In the genomic region with DNA sequence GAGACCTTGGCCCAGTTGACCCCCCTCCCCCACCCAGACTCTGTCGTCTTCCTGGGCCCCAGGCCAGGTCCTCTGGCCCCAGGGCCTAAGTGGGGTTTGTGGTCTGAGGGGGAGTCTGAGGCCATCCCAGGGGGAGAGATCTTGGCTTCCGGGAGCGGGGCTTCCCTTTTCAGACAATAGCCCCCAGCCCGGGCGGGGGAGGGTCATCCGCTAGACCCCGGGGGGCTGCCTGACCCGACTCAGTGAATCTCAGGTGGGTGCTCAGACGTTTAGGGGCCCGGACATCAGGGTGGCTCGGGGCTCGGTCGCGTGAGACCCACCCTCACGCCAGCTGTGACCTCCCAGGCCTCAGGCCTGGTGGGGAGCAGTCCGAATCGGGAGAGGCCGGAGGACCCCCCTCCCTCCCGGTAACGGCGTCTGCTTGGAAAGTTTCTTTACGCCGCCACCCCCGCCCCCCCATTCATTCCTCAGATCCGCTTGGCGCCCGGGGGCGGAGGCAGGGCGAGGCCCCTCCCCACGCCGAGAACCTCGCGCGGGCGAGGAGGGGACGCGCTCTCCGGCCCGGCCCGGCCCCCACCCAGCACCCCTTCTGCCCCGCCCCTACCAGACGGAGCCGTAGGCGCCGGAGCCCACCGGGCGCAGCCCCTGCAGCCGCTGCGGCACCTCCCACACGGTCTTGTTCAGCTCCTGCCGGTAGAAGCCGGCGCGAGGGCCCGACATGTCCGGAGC, we compare ENCODE assay signal across 6 cellular contexts. TPM values are rescaled to one million over a fixed set of nuclear protein-coding genes. Genes with fewer than 3 reads are reported as not detected.
A peak's percentile ranks its signal among the peaks of the same experiment; 100 is the strongest.
DNase-seq lines count a peak whose midpoint lies in the region; ATAC-seq and TF ChIP-seq lines count a peak whose summit lies in the region.

No MANE protein-coding gene starts in this region.

- peaks cover 0 to 10% (median 0%) of the 10 kb centered on the region in 4 donors for H3K27me3 ChIP-seq in esophagus muscularis mucosa

- peaks cover 0 to under 1% (median 0%) of the 10 kb centered on the region in 4 donors for H3K36me3 ChIP-seq in esophagus muscularis mucosa

- TF ChIP-seq CTCF in esophagus muscularis mucosa (IDR thresholded peaks at IDR 0.05) (no peak), progenitor cell of endocrine pancreas (IDR thresholded peaks at IDR 0.05; ENCODE audit: unreplicated experiment) (no peak)

- no peak for TF ChIP-seq POLR2A in esophagus muscularis mucosa (IDR thresholded peaks at IDR 0.05; ENCODE audit: low read depth)

- peak overlapping the region; percentile 65 to 85 (median 72) for H3K27ac ChIP-seq in esophagus muscularis mucosa (replicated peaks in 1 of 4)

- no peak overlapping the region for H3K27ac Mint-ChIP-seq in progenitor cell of endocrine pancreas

- ATAC-seq in GM21381 (IDR thresholded peaks at IDR 0.05; ENCODE audit: unreplicated experiment), result peak; percentile 43

- DNase-seq in T-helper 22 cell (ENCODE audit: low read depth), result peak; percentile 23
- DNase-seq in esophagus muscularis mucosa (ENCODE audit: extremely low spot score), result no peak
- peak; percentile 56 for DNase-seq in stimulated activated CD4-positive, alpha-beta T cell treated with anti-CD3 and anti-CD28 coated beads, Interleukin-4, amount 100 ng/mL, for 1 hour
- DNase-seq in globus pallidus (ENCODE audit: low spot score), result no peak
- no peak for DNase-seq in progenitor cell of endocrine pancreas (ENCODE audit: low spot score, unreplicated experiment)

- H3K9me3 ChIP-seq in esophagus muscularis mucosa, result no peaks in the 10 kb centered on the region

- TF ChIP-seq EP300 in esophagus muscularis mucosa (IDR thresholded peaks at IDR 0.05), result no peak

- intact Hi-C loops in esophagus muscularis mucosa (cut with DNase I), result no loop called here

- peaks cover 37% of the 10 kb centered on the region for H3K27me3 Mint-ChIP-seq in progenitor cell of endocrine pancreas

- no peak overlapping the region for H3K4me3 Mint-ChIP-seq in progenitor cell of endocrine pancreas (ENCODE audit: low read depth)

- peak overlapping the region; percentile 58 to 69 (median 60) for H3K4me3 ChIP-seq in esophagus muscularis mucosa

- no peaks in the 10 kb centered on the region for H3K4me1 Mint-ChIP-seq in progenitor cell of endocrine pancreas (ENCODE audit: low read depth)

- peaks cover 1% of the 10 kb centered on the region for H3K36me3 Mint-ChIP-seq in progenitor cell of endocrine pancreas (ENCODE audit: insufficient read depth)

- peaks cover 61 to 71% (median 66%) of the 10 kb centered on the region in 4 donors for H3K4me1 ChIP-seq in esophagus muscularis mucosa

- H3K9me3 Mint-ChIP-seq in progenitor cell of endocrine pancreas (ENCODE audit: low read depth), result no peaks in the 10 kb centered on the region

- 0% methylated on average over 3 of the region's 56 CpGs for WGBS in esophagus muscularis mucosa

RNA-seq across cellular contexts. Expression of a gene that starts 0.4 kb away (rescaled TPM):
- 10 to 100 TPM in 2 of 4 donors, 1 to 10 TPM in 2; 3.7 to 12.5 (median 10.1) TPM for total RNA-seq in esophagus muscularis mucosa
- 2.3 and 2.7 TPM in 2 replicates for total RNA-seq in progenitor cell of endocrine pancreas

RNA-seq across cellular contexts. Expression of a gene that starts 8.3 kb away (rescaled TPM):
- total RNA-seq in esophagus muscularis mucosa (10 to 100 TPM in 3 of 4 donors, 1 to 10 TPM in 1; 5.8 to 22.9 (median 16.1) TPM), progenitor cell of endocrine pancreas (53.7 and 54.6 TPM in 2 replicates)

RNA-seq across cellular contexts. Expression of a gene that starts 18.7 kb away (rescaled TPM):
- total RNA-seq in esophagus muscularis mucosa, result 10 to 100 TPM; 10.2 to 19.5 (median 17.4) TPM
- total RNA-seq in progenitor cell of endocrine pancreas, result 73.8 and 81.5 TPM in 2 replicates

RNA-seq across cellular contexts. Expression of a gene that starts 24.9 kb away (rescaled TPM):
- total RNA-seq in esophagus muscularis mucosa (10 to 100 TPM; 20.2 to 38.0 (median 30.0) TPM), progenitor cell of endocrine pancreas (62.0 and 70.9 TPM in 2 replicates)

RNA-seq across cellular contexts. Expression of a gene that starts 37.7 kb away (rescaled TPM):
- total RNA-seq in esophagus muscularis mucosa, result 100 to 1,000 TPM; 115 to 218 (median 154) TPM
- total RNA-seq in progenitor cell of endocrine pancreas, result 178 and 182 TPM in 2 replicates

Comparison
In these comparisons a context has a peak if more than half of its experiments do, and no peak if none do; other contexts are left out.
1. DNase-seq: peak in T-helper 22 cell (single experiment) and stimulated activated CD4-positive, alpha-beta T cell treated with anti-CD3 and anti-CD28 coated beads, Interleukin-4, amount 100 ng/mL, for 1 hour (single experiment); none in esophagus muscularis mucosa (single experiment), globus pallidus (single experiment) and progenitor cell of endocrine pancreas (single experiment).